22 cellular contexts compared by ENCODE assay signal in the genomic region with DNA sequence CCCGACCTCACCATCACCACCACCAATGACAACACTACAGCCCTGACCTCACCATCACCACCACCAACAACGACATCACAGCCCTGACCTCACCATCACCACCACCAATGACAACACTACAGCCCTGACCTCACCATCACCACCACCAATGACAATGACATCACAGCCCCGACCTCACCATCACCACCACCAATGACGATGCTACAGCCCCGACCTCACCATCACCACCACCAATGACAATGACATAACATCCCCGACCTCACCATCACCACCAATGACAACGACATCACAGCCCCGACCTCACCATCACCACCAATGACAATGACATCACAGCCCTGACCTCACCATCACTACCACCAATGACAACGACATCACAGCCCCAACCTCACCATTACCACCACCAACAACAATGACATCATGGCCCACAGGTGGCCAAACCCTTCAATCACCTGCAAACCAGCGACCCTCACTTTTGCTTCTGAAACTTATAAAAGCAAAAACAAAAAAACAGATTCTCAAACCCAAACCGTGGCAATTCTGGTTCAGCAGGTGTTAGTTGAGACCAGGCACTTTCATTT.
"Had no signal": no experiment of that assay in that cellular context is flagged by ENCODE, and none has a peak within 500 bp of the region (broad histone marks: within the 10 kb centered on the region; RNA-seq: fewer than 3 reads in every experiment).

No MANE protein-coding gene starts in this region.

- H3K27me3 Mint-ChIP-seq: brain had no signal

- H3K4me3 Mint-ChIP-seq: activated CD8-positive, alpha-beta T cell treated with anti-CD3 and anti-CD28 coated beads, Interleukin-2, amount 10 ng/mL, durations not matched to agents 7 days and 5 days; activated naive CD8-positive, alpha-beta T cell treated with anti-CD3 and anti-CD28 coated beads, Interleukin-2, amount 10 ng/mL, durations not matched to agents 7 days and 5 days; brain; T-helper 17 cell; WTC11 had no signal

- H3K4me1 Mint-ChIP-seq: T-helper 17 cell had no signal

- H3K27ac ChIP-seq: cardiac muscle cell had no signal

- H3K4me3 ChIP-seq: cardiac muscle cell had no signal

- H3K36me3 Mint-ChIP-seq: activated naive CD8-positive, alpha-beta T cell treated with anti-CD3 and anti-CD28 coated beads, Interleukin-2, amount 10 ng/mL, durations not matched to agents 7 days and 5 days had no signal

- H3K27ac Mint-ChIP-seq: activated CD8-positive, alpha-beta T cell treated with anti-CD3 and anti-CD28 coated beads, Interleukin-2, amount 10 ng/mL, durations not matched to agents 7 days and 5 days; activated naive CD8-positive, alpha-beta T cell treated with anti-CD3 and anti-CD28 coated beads, Interleukin-2, amount 10 ng/mL, durations not matched to agents 7 days and 5 days; T-helper 17 cell; WTC11 had no signal

- H3K27me3 ChIP-seq: cardiac muscle cell had no signal

- DNase-seq: activated CD4-positive, alpha-beta T cell treated with anti-CD3 and anti-CD28 coated beads for 48 hours; activated CD4-positive, alpha-beta T cell treated with anti-CD3 and anti-CD28 coated beads, Interleukin-2, amount 50 U/mL, for 4 hours; activated CD4-positive, CD25-positive, alpha-beta regulatory T cell treated with anti-CD3 and anti-CD28 coated beads, Interleukin-2, amount 50 U/mL, for 72 hours; activated CD8-positive, alpha-beta memory T cell treated with anti-CD3 and anti-CD28 coated beads, Interleukin-2, amount 50 U/mL, for 48 hours; activated CD8-positive, alpha-beta T cell treated with anti-CD3 and anti-CD28 coated beads, Interleukin-2, amount 10 ng/mL, durations not matched to agents 7 days and 5 days; activated naive CD4-positive, alpha-beta T cell treated with anti-CD3 and anti-CD28 coated beads, Interleukin-2, amount 50 U/mL, for 16 hours; activated naive CD8-positive, alpha-beta T cell treated with anti-CD3 and anti-CD28 coated beads, Interleukin-2, amount 10 ng/mL, durations not matched to agents 7 days and 5 days; activated T-cell treated with anti-CD3 and anti-CD28 coated beads, Interleukin-2, amount 50 U/mL, for 1 hour; aorta; Kasumi-1; NCI-H1105 treated with DMSO at 0.1 percent for 48 hours; NCI-H1436 treated with DMSO at 0.1 percent for 48 hours; NCI-H187; NCI-H2081 treated with DMSO at 0.1 percent for 48 hours; NCI-H446; NCI-H524; SIG-M5; T-helper 17 cell; T-helper 9 cell had no signal

- H3K36me3 ChIP-seq: cardiac muscle cell had no signal
